15 cellular contexts compared by ENCODE assay signal in the genomic region with DNA sequence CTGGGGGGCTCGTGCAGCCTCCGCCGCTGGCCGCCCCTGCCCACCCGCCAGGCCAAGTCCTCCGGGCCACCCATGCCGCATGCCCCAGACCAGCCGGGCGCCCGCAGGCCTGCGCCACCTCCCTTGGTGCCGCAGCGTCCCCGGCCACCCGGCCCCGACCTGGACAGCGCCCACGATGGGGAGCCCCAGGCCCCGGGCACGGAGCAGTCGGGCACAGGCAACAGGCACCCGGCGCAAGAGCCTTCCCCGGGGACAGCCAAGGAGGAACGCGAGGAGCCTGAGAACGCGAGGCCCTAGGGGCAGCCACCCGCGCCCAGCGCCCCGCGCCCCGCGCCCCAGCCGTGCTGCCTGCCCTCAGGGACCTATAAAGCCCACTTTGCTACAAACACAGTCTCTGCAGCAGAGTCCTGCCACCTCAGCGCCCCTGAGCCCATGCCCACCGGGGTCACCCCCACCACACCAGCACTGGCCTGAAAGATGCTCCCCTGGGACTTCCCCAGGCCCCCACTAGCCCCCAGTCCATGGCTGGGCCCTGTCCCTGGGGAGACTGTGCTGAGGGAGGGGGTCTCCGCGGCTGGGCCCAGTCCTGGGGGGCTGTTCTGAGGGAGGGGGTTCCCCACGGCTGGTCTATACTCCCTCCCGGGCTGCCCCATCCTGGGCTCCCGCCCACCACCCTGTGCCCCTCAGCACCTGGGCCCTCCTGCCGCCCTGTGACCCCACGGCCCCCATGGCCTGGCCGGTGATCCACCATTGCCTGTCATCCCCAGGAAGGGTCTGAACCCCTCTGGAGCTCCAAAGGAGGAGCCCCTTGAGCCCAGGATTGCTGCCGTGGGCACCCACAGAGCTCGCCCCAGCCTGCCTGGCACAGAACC. TPM values are rescaled to one million over a fixed set of nuclear protein-coding genes. Genes with fewer than 3 reads are reported as not detected.
A peak's percentile ranks its signal among the peaks of the same experiment; 100 is the strongest.
DNase-seq lines count a peak whose midpoint lies in the region; ATAC-seq and TF ChIP-seq lines count a peak whose summit lies in the region.
"Had no signal": no experiment of that assay in that cellular context is flagged by ENCODE, and none has a peak within 500 bp of the region (broad histone marks: within the 10 kb centered on the region; RNA-seq: fewer than 3 reads in every experiment).

No MANE protein-coding gene starts in this region.

- no peaks in the 10 kb centered on the region for H3K9me3 ChIP-seq in BE2C
- H3K9me3 ChIP-seq: body of pancreas had no signal

- intact Hi-C loops in left ventricle myocardium superior (cut with micrococcal nuclease) = no loop called here

- no peak for TF ChIP-seq CTCF in BE2C (IDR thresholded peaks at IDR 0.05; ENCODE audit: low read depth, low read length)

- H3K4me3 ChIP-seq in BE2C (ENCODE audit: low read depth, low read length) = no peak overlapping the region
- H3K4me3 ChIP-seq: body of pancreas, esophagus squamous epithelium, heart right ventricle had no signal

- H3K27me3 ChIP-seq in BE2C = peaks cover 27% of the 10 kb centered on the region

- no peak for ATAC-seq in left ventricle myocardium superior
- ATAC-seq: body of pancreas had no signal

- H3K4me1 ChIP-seq in BE2C = no peaks in the 10 kb centered on the region

- H3K36me3 ChIP-seq in BE2C = no peaks in the 10 kb centered on the region
- H3K36me3 ChIP-seq: esophagus squamous epithelium, heart right ventricle had no signal

- DNase-seq in BE2C = peak; percentile 12
- peak; percentile 30 for DNase-seq in D341Med (ENCODE audit: low spot score)
- peak; percentile 15 for DNase-seq in left ventricle myocardium superior
- no peak for DNase-seq in medulla oblongata (ENCODE audit: extremely low spot score)
- DNase-seq in NCI-H748 treated with DMSO at 0.1 percent for 48 hours (lab: John Stamatoyannopoulos, UW) = no peak
- DNase-seq: activated CD4-positive, CD25-positive, alpha-beta regulatory T cell treated with anti-CD3 and anti-CD28 coated beads, Interleukin-2, amount 50 U/mL, for 72 hours; activated gamma-delta T cell treated with Interleukin-2 at 50 U/mL for 16 hours; body of pancreas; dermis blood vessel endothelial cell; esophagus squamous epithelium; NK-92 treated with Interleukin-12 subunit alpha and Interleukin-12 subunit beta, amount 100 ng/mL, for 24 hours; stimulated activated CD4-positive, alpha-beta T cell treated with anti-CD3 and anti-CD28 coated beads, Interleukin-12 subunit alpha, Interleukin-12 subunit beta, amount 100 ng/mL, for 4 hours; T-helper 2 cell had no signal

RNA-seq across cellular contexts. Expression of a gene that starts 8.6 kb away (rescaled TPM):
- not detected for polyA plus RNA-seq in BE2C (2012; ENCODE audit: insufficient read depth, insufficient read length, low read depth)
- 0.32 TPM for total RNA-seq in left ventricle myocardium superior
- total RNA-seq: body of pancreas had no signal

RNA-seq across cellular contexts. Expression of a gene that starts 16.2 kb away (rescaled TPM):
- polyA plus RNA-seq in BE2C (2012; ENCODE audit: insufficient read depth, insufficient read length, low read depth) = 0.96 TPM
- 2.3 TPM for total RNA-seq in left ventricle myocardium superior
- polyA plus RNA-seq: keratinocyte had no signal

RNA-seq across cellular contexts. Expression of a gene that starts 24.1 kb away (rescaled TPM):
- not detected for polyA plus RNA-seq in BE2C (2012; ENCODE audit: insufficient read depth, insufficient read length, low read depth)
- total RNA-seq in left ventricle myocardium superior = not detected
- total RNA-seq: dermis blood vessel endothelial cell had no signal
- polyA plus RNA-seq: keratinocyte had no signal

RNA-seq across cellular contexts. Expression of a gene that starts 34.0 kb away (rescaled TPM):
- polyA plus RNA-seq in BE2C (2012; ENCODE audit: insufficient read depth, insufficient read length, low read depth) = 404 TPM
- 117 TPM for total RNA-seq in left ventricle myocardium superior

RNA-seq across cellular contexts. Expression of a gene that starts 34.2 kb away (rescaled TPM):
- polyA plus RNA-seq in BE2C (2012; ENCODE audit: insufficient read depth, insufficient read length, low read depth) = 33.8 TPM
- total RNA-seq in left ventricle myocardium superior = 7.5 TPM

Comparison
In these comparisons a context has a peak if more than half of its experiments do, and no peak if none do; other contexts are left out.
1. DNase-seq: peak in BE2C (single experiment), D341Med (single experiment) and left ventricle myocardium superior (single experiment); none in medulla oblongata (single experiment) and NCI-H748 treated with DMSO at 0.1 percent for 48 hours (single experiment).